2 cellular contexts compared by ENCODE assay signal in the genomic region with DNA sequence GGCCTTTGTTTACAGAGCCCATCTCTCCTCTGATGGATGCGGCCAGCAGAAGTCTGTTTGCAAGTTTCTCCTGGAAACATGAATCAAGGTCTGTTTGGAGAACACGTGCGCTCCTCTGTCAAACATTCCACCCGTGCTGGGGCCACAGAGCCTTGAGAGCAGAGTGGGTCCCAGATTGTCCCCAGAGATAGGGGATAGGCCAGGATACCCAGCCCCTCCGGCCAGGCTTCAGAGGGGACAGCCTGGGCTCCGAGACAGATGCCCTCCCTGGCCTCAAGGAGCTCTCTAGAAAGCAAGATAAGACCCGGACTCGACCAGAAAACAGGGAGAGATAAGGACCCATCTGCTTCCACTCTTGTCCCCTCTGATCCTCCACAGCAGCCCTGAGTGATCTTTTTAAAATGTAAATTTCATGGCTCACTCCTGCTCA.
TF ChIP-seq lines count a peak whose summit lies in the region.

No MANE protein-coding gene starts in this region.

TF ChIP-seq in A549, 52 proteins besides CTCF, POLR2A, EP300 and RAD21:
- TF ChIP-seq MAFK (IDR thresholded peaks at IDR 0.05; ENCODE audit: partially characterized antibody) (no peak), ZC3H11A (IDR thresholded peaks at IDR 0.05) (no peak), HOXB13 (CRISPR knock-in tag; IDR thresholded peaks at IDR 0.05; ENCODE audit: low read depth) (no peak), ZSCAN20 (CRISPR knock-in tag; IDR thresholded peaks at IDR 0.05) (no peak), MAZ (IDR thresholded peaks at IDR 0.05; ENCODE audit: borderline replicate concordance, low read depth, low read length) (no peak), RNF2 (IDR thresholded peaks at IDR 0.05; ENCODE audit: borderline replicate concordance, low read depth) (no peak), FOSB (CRISPR knock-in tag; IDR thresholded peaks at IDR 0.05) (no peak)
- TF ChIP-seq, protein P1, sequence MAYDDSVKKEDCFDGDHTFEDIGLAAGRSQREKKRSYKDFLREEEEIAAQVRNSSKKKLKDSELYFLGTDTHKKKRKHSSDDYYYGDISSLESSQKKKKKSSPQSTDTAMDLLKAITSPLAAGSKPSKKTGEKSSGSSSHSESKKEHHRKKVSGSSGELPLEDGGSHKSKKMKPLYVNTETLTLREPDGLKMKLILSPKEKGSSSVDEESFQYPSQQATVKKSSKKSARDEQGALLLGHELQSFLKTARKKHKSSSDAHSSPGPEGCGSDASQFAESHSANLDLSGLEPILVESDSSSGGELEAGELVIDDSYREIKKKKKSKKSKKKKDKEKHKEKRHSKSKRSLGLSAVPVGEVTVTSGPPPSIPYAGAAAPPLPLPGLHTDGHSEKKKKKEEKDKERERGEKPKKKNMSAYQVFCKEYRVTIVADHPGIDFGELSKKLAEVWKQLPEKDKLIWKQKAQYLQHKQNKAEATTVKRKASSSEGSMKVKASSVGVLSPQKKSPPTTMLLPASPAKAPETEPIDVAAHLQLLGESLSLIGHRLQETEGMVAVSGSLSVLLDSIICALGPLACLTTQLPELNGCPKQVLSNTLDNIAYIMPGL (CRISPR knock-in tag; IDR thresholded peaks at IDR 0.05; ENCODE audit: borderline replicate concordance): no peak
- TF ChIP-seq, protein P2, sequence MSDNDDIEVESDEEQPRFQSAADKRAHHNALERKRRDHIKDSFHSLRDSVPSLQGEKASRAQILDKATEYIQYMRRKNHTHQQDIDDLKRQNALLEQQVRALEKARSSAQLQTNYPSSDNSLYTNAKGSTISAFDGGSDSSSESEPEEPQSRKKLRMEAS (IDR thresholded peaks at IDR 0.05): no peak

TF ChIP-seq in K562, 482 proteins besides CTCF, POLR2A, EP300 and RAD21 (continues in another document):
- no peak for TF ChIP-seq COPS2 (conservative IDR thresholded peaks at IDR 0.05)
- TF ChIP-seq, protein P3, sequence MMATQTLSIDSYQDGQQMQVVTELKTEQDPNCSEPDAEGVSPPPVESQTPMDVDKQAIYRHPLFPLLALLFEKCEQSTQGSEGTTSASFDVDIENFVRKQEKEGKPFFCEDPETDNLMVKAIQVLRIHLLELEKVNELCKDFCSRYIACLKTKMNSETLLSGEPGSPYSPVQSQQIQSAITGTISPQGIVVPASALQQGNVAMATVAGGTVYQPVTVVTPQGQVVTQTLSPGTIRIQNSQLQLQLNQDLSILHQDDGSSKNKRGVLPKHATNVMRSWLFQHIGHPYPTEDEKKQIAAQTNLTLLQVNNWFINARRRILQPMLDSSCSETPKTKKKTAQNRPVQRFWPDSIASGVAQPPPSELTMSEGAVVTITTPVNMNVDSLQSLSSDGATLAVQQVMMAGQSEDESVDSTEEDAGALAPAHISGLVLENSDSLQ (IDR thresholded peaks at IDR 0.05): no peak
- TF ChIP-seq, protein P4, sequence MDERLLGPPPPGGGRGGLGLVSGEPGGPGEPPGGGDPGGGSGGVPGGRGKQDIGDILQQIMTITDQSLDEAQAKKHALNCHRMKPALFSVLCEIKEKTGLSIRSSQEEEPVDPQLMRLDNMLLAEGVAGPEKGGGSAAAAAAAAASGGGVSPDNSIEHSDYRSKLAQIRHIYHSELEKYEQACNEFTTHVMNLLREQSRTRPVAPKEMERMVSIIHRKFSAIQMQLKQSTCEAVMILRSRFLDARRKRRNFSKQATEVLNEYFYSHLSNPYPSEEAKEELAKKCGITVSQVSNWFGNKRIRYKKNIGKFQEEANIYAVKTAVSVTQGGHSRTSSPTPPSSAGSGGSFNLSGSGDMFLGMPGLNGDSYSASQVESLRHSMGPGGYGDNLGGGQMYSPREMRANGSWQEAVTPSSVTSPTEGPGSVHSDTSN (CRISPR knock-in tag; IDR thresholded peaks at IDR 0.05; ENCODE audit: low read depth): no peak
- TF ChIP-seq, protein P4 (tag; conservative IDR thresholded peaks at IDR 0.05; ENCODE audit: low read depth): 0 out of 2 replicates have a peak, but pooled peaks have one; percentile 9
- no peak for TF ChIP-seq HNRNPK (IDR thresholded peaks at IDR 0.05; ENCODE audit: low read depth, low read length, poor library complexity, severe bottlenecking)
- TF ChIP-seq BHLHE40 (IDR thresholded peaks at IDR 0.05; ENCODE audit: low read length): no peak
- TF ChIP-seq, protein P5, sequence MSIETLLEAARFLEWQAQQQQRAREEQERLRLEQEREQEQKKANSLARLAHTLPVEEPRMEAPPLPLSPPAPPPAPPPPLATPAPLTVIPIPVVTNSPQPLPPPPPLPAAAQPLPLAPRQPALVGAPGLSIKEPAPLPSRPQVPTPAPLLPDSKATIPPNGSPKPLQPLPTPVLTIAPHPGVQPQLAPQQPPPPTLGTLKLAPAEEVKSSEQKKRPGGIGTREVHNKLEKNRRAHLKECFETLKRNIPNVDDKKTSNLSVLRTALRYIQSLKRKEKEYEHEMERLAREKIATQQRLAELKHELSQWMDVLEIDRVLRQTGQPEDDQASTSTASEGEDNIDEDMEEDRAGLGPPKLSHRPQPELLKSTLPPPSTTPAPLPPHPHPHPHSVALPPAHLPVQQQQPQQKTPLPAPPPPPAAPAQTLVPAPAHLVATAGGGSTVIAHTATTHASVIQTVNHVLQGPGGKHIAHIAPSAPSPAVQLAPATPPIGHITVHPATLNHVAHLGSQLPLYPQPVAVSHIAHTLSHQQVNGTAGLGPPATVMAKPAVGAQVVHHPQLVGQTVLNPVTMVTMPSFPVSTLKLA (conservative IDR thresholded peaks at IDR 0.05): 0 out of 4 replicates have a peak, but pooled peaks of 1 of the 2 experiments have one; percentile 10
- TF ChIP-seq, protein P6, sequence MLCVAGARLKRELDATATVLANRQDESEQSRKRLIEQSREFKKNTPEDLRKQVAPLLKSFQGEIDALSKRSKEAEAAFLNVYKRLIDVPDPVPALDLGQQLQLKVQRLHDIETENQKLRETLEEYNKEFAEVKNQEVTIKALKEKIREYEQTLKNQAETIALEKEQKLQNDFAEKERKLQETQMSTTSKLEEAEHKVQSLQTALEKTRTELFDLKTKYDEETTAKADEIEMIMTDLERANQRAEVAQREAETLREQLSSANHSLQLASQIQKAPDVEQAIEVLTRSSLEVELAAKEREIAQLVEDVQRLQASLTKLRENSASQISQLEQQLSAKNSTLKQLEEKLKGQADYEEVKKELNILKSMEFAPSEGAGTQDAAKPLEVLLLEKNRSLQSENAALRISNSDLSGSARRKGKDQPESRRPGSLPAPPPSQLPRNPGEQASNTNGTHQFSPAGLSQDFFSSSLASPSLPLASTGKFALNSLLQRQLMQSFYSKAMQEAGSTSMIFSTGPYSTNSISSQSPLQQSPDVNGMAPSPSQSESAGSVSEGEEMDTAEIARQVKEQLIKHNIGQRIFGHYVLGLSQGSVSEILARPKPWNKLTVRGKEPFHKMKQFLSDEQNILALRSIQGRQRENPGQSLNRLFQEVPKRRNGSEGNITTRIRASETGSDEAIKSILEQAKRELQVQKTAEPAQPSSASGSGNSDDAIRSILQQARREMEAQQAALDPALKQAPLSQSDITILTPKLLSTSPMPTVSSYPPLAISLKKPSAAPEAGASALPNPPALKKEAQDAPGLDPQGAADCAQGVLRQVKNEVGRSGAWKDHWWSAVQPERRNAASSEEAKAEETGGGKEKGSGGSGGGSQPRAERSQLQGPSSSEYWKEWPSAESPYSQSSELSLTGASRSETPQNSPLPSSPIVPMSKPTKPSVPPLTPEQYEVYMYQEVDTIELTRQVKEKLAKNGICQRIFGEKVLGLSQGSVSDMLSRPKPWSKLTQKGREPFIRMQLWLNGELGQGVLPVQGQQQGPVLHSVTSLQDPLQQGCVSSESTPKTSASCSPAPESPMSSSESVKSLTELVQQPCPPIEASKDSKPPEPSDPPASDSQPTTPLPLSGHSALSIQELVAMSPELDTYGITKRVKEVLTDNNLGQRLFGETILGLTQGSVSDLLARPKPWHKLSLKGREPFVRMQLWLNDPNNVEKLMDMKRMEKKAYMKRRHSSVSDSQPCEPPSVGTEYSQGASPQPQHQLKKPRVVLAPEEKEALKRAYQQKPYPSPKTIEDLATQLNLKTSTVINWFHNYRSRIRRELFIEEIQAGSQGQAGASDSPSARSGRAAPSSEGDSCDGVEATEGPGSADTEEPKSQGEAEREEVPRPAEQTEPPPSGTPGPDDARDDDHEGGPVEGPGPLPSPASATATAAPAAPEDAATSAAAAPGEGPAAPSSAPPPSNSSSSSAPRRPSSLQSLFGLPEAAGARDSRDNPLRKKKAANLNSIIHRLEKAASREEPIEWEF (CRISPR knock-in tag; IDR thresholded peaks at IDR 0.05): no peak
- TF ChIP-seq, protein P7, sequence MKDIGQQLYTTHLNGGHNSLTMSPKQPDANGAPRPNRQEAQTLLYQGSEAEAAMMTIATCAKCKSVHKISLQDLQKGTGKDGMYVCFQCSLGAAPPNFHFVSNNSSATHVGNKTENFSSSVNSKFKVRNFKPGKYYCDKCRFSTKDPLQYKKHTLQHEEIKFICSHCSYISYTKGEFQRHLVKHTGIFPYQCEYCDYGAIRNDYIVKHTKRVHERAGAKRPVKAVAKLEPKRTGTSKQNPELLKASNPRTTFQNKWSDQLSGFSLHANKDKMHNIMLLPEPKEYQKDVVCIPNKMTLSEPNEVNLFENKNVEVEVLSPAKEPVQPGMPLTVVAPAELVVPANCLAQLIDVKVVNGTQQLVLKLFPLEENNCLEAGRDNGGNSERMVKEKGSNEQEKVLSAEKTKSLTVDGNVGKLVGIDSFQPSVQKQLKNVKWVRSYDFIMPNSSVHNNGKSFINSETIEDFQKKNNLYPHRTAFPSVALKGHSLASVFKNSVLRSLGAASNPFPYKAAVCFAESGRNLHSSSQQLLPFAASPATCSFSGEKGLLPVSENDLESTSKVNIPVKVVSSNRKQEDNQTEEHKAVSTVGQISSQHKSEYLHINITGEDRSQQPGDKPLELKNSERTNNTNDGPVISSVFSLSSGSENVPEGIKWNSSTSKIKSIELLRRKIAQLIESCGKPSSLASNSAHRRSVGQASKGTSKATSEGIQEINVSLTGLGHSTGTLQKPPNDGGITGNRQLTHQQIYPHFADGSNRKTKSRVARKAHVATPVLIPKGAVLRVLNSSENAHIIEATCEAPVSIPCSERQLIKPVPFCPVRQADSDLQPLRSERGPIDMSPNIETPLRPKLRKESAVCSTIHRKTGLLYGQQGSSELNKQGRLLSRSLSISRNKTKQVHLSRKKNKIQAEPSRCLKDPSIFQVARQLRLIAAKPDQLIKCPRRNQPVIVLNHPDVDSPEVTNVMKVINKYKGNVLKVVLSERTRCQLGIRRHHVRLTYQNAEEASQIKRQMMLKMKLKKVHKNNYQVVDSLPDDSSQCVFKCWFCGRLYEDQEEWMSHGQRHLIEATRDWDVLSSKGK (CRISPR knock-in tag; IDR thresholded peaks at IDR 0.05): no peak
- TF ChIP-seq MAFK (IDR thresholded peaks at IDR 0.05; ENCODE audit: low read length): no peak
- TF ChIP-seq ASH1L (IDR thresholded peaks at IDR 0.05; ENCODE audit: borderline replicate concordance, low read depth, partially characterized antibody): no peak
- TF ChIP-seq, protein P8, sequence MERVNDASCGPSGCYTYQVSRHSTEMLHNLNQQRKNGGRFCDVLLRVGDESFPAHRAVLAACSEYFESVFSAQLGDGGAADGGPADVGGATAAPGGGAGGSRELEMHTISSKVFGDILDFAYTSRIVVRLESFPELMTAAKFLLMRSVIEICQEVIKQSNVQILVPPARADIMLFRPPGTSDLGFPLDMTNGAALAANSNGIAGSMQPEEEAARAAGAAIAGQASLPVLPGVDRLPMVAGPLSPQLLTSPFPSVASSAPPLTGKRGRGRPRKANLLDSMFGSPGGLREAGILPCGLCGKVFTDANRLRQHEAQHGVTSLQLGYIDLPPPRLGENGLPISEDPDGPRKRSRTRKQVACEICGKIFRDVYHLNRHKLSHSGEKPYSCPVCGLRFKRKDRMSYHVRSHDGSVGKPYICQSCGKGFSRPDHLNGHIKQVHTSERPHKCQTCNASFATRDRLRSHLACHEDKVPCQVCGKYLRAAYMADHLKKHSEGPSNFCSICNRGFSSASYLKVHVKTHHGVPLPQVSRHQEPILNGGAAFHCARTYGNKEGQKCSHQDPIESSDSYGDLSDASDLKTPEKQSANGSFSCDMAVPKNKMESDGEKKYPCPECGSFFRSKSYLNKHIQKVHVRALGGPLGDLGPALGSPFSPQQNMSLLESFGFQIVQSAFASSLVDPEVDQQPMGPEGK (CRISPR knock-in tag; IDR thresholded peaks at IDR 0.05; ENCODE audit: borderline replicate concordance): no peak
- TF ChIP-seq, protein P9, sequence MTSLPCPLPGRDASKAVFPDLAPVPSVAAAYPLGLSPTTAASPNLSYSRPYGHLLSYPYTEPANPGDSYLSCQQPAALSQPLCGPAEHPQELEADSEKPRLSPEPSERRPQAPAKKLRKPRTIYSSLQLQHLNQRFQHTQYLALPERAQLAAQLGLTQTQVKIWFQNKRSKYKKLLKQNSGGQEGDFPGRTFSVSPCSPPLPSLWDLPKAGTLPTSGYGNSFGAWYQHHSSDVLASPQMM (CRISPR knock-in tag; IDR thresholded peaks at IDR 0.05): no peak
- TF ChIP-seq, protein P10, sequence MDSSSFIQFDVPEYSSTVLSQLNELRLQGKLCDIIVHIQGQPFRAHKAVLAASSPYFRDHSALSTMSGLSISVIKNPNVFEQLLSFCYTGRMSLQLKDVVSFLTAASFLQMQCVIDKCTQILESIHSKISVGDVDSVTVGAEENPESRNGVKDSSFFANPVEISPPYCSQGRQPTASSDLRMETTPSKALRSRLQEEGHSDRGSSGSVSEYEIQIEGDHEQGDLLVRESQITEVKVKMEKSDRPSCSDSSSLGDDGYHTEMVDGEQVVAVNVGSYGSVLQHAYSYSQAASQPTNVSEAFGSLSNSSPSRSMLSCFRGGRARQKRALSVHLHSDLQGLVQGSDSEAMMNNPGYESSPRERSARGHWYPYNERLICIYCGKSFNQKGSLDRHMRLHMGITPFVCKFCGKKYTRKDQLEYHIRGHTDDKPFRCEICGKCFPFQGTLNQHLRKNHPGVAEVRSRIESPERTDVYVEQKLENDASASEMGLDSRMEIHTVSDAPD (CRISPR knock-in tag; IDR thresholded peaks at IDR 0.05): no peak
- peak; percentile 55; the same call in 1 of the 2 replicates for TF ChIP-seq POLR2AphosphoS5 (IDR thresholded peaks at IDR 0.05; ENCODE audit: control insufficient read depth, insufficient read depth, low read depth, low read length)
- no peak for TF ChIP-seq SAFB (IDR thresholded peaks at IDR 0.05; ENCODE audit: borderline replicate concordance, low read depth, low read length)
- TF ChIP-seq TCF3 (CRISPR knock-in tag; IDR thresholded peaks at IDR 0.05): peak; percentile 72
- no peak for TF ChIP-seq ZNF584 (CRISPR knock-in tag; IDR thresholded peaks at IDR 0.05; ENCODE audit: low read depth)
- no peak for TF ChIP-seq MAFG (tag; conservative IDR thresholded peaks at IDR 0.05)
- no peak for TF ChIP-seq XRCC4 (IDR thresholded peaks at IDR 0.05; ENCODE audit: extremely low read depth, insufficient read depth, insufficient read length)
